In the genomic region with DNA sequence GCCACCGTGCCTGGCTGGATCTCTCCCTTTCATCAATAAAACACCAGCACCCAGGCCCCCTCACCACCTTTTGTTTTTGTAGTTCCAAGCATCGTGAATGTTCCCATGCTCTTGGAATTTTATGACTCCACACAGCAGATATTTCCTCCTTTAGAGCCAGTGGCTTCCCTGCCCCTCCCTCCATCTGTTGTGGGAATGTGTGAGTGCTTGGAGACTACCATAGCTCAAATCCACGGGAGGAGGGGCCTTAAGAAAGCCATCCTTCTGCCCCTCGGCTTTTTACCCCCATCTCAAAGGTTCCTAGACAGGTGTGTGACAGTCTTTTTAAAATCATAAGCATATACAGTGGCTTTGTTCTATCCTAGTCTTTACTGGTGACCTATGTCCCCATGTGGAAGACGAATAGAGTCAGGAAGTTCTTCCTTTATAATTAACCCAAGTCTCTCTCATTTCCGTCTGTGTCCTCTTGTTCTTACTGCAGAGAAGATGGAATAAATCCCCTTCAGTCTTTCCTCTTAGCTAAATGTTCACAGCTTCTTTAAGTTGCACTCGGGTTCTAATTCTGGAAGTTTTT, we compare ENCODE assay signal across 10 cellular contexts. TPM values are rescaled to one million over a fixed set of nuclear protein-coding genes. Genes with fewer than 3 reads are reported as not detected.
DNase-seq lines count a peak whose midpoint lies in the region; ATAC-seq, FAIRE-seq and TF ChIP-seq lines count a peak whose summit lies in the region.
"Had no signal": no experiment of that assay in that cellular context is flagged by ENCODE, and none has a peak within 500 bp of the region (broad histone marks: within the 10 kb centered on the region; RNA-seq: fewer than 3 reads in every experiment).

No MANE protein-coding gene starts in this region.

- DNase-seq in GM04503 (ENCODE audit: low read depth) (peak; percentile 80), breast epithelium (ENCODE audit: low spot score in 2 of 2) (no peak), kidney (no peak), NCI-H2081 (lab: John Stamatoyannopoulos, UW) (no peak)
- DNase-seq: amygdala, T1000 had no signal

- no peak for TF ChIP-seq POLR2A in breast epithelium (IDR thresholded peaks at IDR 0.05)

- H3K27ac ChIP-seq in breast epithelium, result peak overlapping the region; percentile 33 to 64
- peak overlapping the region; percentile 2 to 83 for H3K27ac ChIP-seq in kidney (ENCODE audit: low read depth in 2 of 2, low read length in 2 of 2)
- H3K27ac ChIP-seq in skin epidermis, result peak overlapping the region in 13 of 21 experiments; percentile 4 to 81 (median 45)

- H3K9me3 ChIP-seq in breast epithelium, result no peaks in the 10 kb centered on the region
- H3K9me3 ChIP-seq in kidney (ENCODE audit: control insufficient read depth in 1 of 2, low read length in 2 of 2), result no peaks in the 10 kb centered on the region

- H3K4me1 ChIP-seq in breast epithelium (peaks cover 3 to 6% of the 10 kb centered on the region in 2 donors), kidney (ENCODE audit: control insufficient read depth in 1 of 2, insufficient read depth in 1 of 2, low read depth in 1 of 2, low read length in 2 of 2) (peaks cover 44 to 46% of the 10 kb centered on the region in 2 donors)

- intact Hi-C loops in breast epithelium (cut with DNase I; ENCODE audit: low total_unique reads) (loop anchor here (5.0 kb wide), 1 partner anchor 769 kb away; a partner anchor contains a TSS), kidney (cut with DNase I) (no loop called here)

- FAIRE-seq in kidney (lab: Jason Lieb, UNC), result no peak

- peak overlapping the region in 1 of 2 donors; percentile 13 for H3K9ac ChIP-seq in kidney (ENCODE audit: low read length in 2 of 2)

- H3K27me3 ChIP-seq in breast epithelium, result no peaks in the 10 kb centered on the region

- H3K36me3 ChIP-seq in breast epithelium (no peaks in the 10 kb centered on the region), kidney (ENCODE audit: control insufficient read depth in 1 of 2, insufficient read depth in 2 of 2, low read length in 2 of 2) (no peaks in the 10 kb centered on the region)

- H3K4me3 ChIP-seq in breast epithelium, result no peak overlapping the region
- no peak overlapping the region for H3K4me3 ChIP-seq in kidney (ENCODE audit: low read length in 2 of 2)
- no peak overlapping the region for H3K4me3 ChIP-seq in skin epidermis

- no peak for TF ChIP-seq CTCF in breast epithelium (IDR thresholded peaks at IDR 0.05)
- TF ChIP-seq CTCF in kidney (IDR thresholded peaks at IDR 0.05; ENCODE audit: borderline replicate concordance, extremely low read depth, insufficient read depth), result no peak

- no peak for ATAC-seq in HG03097 (IDR thresholded peaks at IDR 0.05; ENCODE audit: low FRiP score, unreplicated experiment)
- no peak for ATAC-seq in GM21619 (IDR thresholded peaks at IDR 0.05; ENCODE audit: unreplicated experiment)
- no peak for ATAC-seq in GM19395 (IDR thresholded peaks at IDR 0.05; ENCODE audit: unreplicated experiment)

RNA-seq across cellular contexts. Expression of a gene that starts 47.3 kb away (rescaled TPM):
- total RNA-seq in breast epithelium, result 10 to 100 TPM; 26.5 to 64.8 (median 33.2) TPM
- 53.6 TPM for total RNA-seq in kidney
- polyA plus RNA-seq in kidney (ENCODE audit: insufficient read depth, low read depth, low replicate concordance), result 9.0 TPM
